In the genomic region with DNA sequence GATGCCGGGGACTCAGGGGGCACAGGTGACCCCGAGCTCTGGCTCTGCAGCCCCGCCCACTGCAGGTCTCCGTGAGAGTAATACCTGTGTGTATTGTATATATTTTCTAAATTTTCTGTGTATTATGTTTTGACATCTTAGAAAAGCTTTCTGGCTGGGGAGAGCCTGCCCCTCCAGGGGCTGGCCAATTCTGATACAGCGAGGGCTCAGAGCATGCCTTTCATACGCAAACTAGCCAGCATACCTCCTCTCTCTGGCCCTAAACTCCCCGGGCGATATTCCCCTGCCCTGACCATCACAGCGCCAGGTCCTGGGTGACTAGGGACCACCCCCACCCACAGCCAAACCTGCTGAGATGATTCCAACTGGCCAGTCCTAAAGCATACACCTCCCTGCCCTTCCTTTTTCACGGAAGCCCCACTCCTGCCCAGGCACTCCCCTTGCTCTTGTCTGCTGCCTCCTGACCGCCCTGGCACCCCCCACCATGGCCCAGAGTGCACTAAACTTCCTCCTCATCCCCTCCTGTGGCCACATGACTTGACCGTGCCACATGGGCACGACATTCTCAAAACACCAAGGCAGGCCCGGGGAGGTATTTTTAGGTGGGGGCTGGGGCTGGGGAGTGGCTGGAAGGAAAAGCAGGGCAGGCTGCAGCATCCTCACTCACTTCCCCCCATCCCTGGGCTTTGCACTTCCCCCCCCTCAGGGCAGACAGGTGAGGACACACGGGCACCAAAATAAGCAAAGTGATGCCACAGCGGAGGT, we compare ENCODE assay signal across 25 cellular contexts.
"Had no signal": no experiment of that assay in that cellular context is flagged by ENCODE, and none has a peak within 500 bp of the region (broad histone marks: within the 10 kb centered on the region; RNA-seq: fewer than 3 reads in every experiment).

No MANE protein-coding gene starts in this region.

- H3K27me3 ChIP-seq: right atrium auricular region had no signal

- H3K4me1 Mint-ChIP-seq: activated CD4-positive, alpha-beta T cell treated with anti-CD3 and anti-CD28 coated beads for 36 hours; activated naive CD8-positive, alpha-beta T cell treated with anti-CD3 and anti-CD28 coated beads, Interleukin-2, amount 10 ng/mL, durations not matched to agents 7 days and 5 days; activated T-helper 17 cell treated with anti-CD3 and anti-CD28 coated beads, Interleukin-2, amount 50 U/mL, for 72 hours had no signal

- H3K4me3 ChIP-seq: breast epithelium, coronary artery, esophagus squamous epithelium, gastrocnemius medialis, psoas muscle, right atrium auricular region, tibial artery had no signal

- H3K9me3 Mint-ChIP-seq: activated naive CD8-positive, alpha-beta T cell treated with anti-CD3 and anti-CD28 coated beads, Interleukin-2, amount 10 ng/mL, durations not matched to agents 7 days and 5 days; activated T-cell treated with anti-CD3 and anti-CD28 coated beads, Interleukin-2, amount 50 U/mL, for 24 hours; activated T-helper 17 cell treated with anti-CD3 and anti-CD28 coated beads, Interleukin-2, amount 50 U/mL, for 72 hours; neural crest cell had no signal

- H3K36me3 ChIP-seq: breast epithelium, esophagus squamous epithelium, gastrocnemius medialis, right atrium auricular region, tibial artery had no signal

- H3K27ac Mint-ChIP-seq: activated CD4-positive, alpha-beta T cell treated with anti-CD3 and anti-CD28 coated beads for 36 hours; activated naive CD8-positive, alpha-beta T cell treated with anti-CD3 and anti-CD28 coated beads, Interleukin-2, amount 10 ng/mL, durations not matched to agents 7 days and 5 days; activated T-cell treated with anti-CD3 and anti-CD28 coated beads, Interleukin-2, amount 50 U/mL, for 24 hours; activated T-helper 17 cell treated with anti-CD3 and anti-CD28 coated beads, Interleukin-2, amount 50 U/mL, for 72 hours; naive thymus-derived CD4-positive, alpha-beta T cell had no signal

- H3K4me1 ChIP-seq: breast epithelium, esophagus squamous epithelium, gastrocnemius medialis, psoas muscle, right atrium auricular region, tibial artery had no signal

- H3K36me3 Mint-ChIP-seq: activated naive CD8-positive, alpha-beta T cell treated with anti-CD3 and anti-CD28 coated beads, Interleukin-2, amount 10 ng/mL, durations not matched to agents 7 days and 5 days; naive thymus-derived CD4-positive, alpha-beta T cell had no signal

- ATAC-seq: activated CD4-positive, alpha-beta T cell treated with anti-CD3 and anti-CD28 coated beads for 36 hours; activated T-helper 17 cell treated with anti-CD3 and anti-CD28 coated beads, Interleukin-2, amount 50 U/mL, for 72 hours; gastrocnemius medialis; naive thymus-derived CD4-positive, alpha-beta T cell; psoas muscle; stimulated activated naive CD8-positive, alpha-beta T cell treated with anti-CD3 and anti-CD28 coated beads, Interleukin-15, Interleukin-2, amounts not matched to agents 100 U/mL and 50 U/mL, for 24 hours had no signal

- DNase-seq: activated CD4-positive, alpha-beta T cell treated with anti-CD3 and anti-CD28 coated beads for 36 hours; activated CD4-positive, alpha-beta T cell treated with anti-CD3 and anti-CD28 coated beads, Interleukin-2, amount 50 U/mL, for 4 hours; activated CD8-positive, alpha-beta memory T cell treated with anti-CD3 and anti-CD28 coated beads for 24 hours; activated CD8-positive, alpha-beta memory T cell treated with anti-CD3 and anti-CD28 coated beads, Interleukin-2, amount 50 U/mL, for 4 hours; activated naive CD4-positive, alpha-beta T cell treated with Interleukin-2 at 50 U/mL for 16 hours; activated naive CD8-positive, alpha-beta T cell treated with anti-CD3 and anti-CD28 coated beads, Interleukin-2, amount 10 ng/mL, durations not matched to agents 7 days and 5 days; activated T-cell treated with anti-CD3 and anti-CD28 coated beads, Interleukin-2, amount 50 U/mL, for 24 hours; amniotic stem cell; esophagus squamous epithelium; gastrocnemius medialis; hypothalamus; islet precursor cell; naive thymus-derived CD4-positive, alpha-beta T cell; stimulated activated CD4-positive, alpha-beta T cell treated with anti-CD3 and anti-CD28 coated beads, Interleukin-12 subunit alpha, Interleukin-12 subunit beta, amount 100 ng/mL, for 4 hours; stimulated activated CD4-positive, alpha-beta T cell treated with anti-CD3 and anti-CD28 coated beads, Interleukin-4, amount 100 ng/mL, for 4 hours; stimulated activated naive CD8-positive, alpha-beta T cell treated with anti-CD3 and anti-CD28 coated beads, Interleukin-15, Interleukin-2, amounts not matched to agents 100 U/mL and 50 U/mL, for 24 hours; T-helper 1 cell; T-helper 9 cell had no signal

- H3K4me3 Mint-ChIP-seq: activated CD4-positive, alpha-beta T cell treated with anti-CD3 and anti-CD28 coated beads for 36 hours; activated naive CD8-positive, alpha-beta T cell treated with anti-CD3 and anti-CD28 coated beads, Interleukin-2, amount 10 ng/mL, durations not matched to agents 7 days and 5 days; activated T-cell treated with anti-CD3 and anti-CD28 coated beads, Interleukin-2, amount 50 U/mL, for 24 hours; activated T-helper 17 cell treated with anti-CD3 and anti-CD28 coated beads, Interleukin-2, amount 50 U/mL, for 72 hours; naive thymus-derived CD4-positive, alpha-beta T cell; neural crest cell had no signal

- H3K9me3 ChIP-seq: breast epithelium, esophagus squamous epithelium, gastrocnemius medialis, psoas muscle, right atrium auricular region, tibial artery had no signal

- H3K27ac ChIP-seq: breast epithelium, coronary artery, esophagus squamous epithelium, gastrocnemius medialis, psoas muscle, right atrium auricular region, tibial artery had no signal
